8 cellular contexts compared by ENCODE assay signal in the genomic region with DNA sequence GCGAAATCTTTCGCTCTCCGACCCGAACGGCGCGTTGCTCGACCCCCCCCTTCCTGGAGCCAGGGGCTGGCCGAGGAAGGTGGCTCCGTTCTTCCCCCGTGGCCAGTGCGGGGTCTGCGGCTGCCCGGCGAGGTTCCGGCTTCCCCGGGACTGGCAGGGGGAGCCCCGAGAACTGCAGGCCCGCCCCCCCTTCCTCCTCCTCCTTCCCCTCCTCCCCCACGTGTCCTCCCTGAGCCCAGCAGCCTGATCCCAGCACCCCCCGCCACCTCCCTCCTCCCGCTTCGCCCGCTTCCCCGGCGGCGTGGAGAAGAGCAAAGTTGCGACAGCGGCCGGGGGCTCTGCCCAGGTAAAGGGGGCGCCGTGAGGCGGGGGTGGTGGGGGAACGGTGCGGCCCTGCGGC. TPM values are rescaled to one million over a fixed set of nuclear protein-coding genes. Genes with fewer than 3 reads are reported as not detected.
A peak's percentile ranks its signal among the peaks of the same experiment; 100 is the strongest.
DNase-seq lines count a peak whose midpoint lies in the region; ATAC-seq and TF ChIP-seq lines count a peak whose summit lies in the region.

No MANE protein-coding gene starts in this region.

- TF ChIP-seq POLR2A in tibial nerve (IDR thresholded peaks at IDR 0.05), result no peak

- H3K4me2 ChIP-seq in PC-3 (ENCODE audit: low read length), result no peak overlapping the region; the same call in 1 of the 2 replicates

- ATAC-seq in left lung (peak; percentile 2), GM18870 (IDR thresholded peaks at IDR 0.05; ENCODE audit: unreplicated experiment) (no peak), PC-3 (no peak)

- H3K27ac ChIP-seq in left lung (peak overlapping the region in 1 of 2 donors; percentile 8), tibial nerve (peak overlapping the region; percentile 64 to 90 (median 82)), PC-3 (ENCODE audit: low read length) (no peak overlapping the region)

- H3K27me3 ChIP-seq in left lung (no peaks in the 10 kb centered on the region), tibial nerve (no peaks in the 10 kb centered on the region), PC-3 (ENCODE audit: low read length) (no peaks in the 10 kb centered on the region)

- TF ChIP-seq CTCF in left lung (IDR thresholded peaks at IDR 0.05) (no peak), tibial nerve (IDR thresholded peaks at IDR 0.05) (no peak), PC-3 (conservative IDR thresholded peaks at IDR 0.05; ENCODE audit: low read depth, low read length) (no peak)

- POLR2A ChIA-PET in PC-3 (lab: Charles Lee; ENCODE audit: unreplicated experiment), result no interaction called here

- H2AFZ ChIP-seq in PC-3 (ENCODE audit: low read length), result no peak overlapping the region

- H3K9me3 Mint-ChIP-seq in activated T-helper 1 cell treated with anti-CD3 and anti-CD28 coated beads, Interleukin-12 subunit alpha, Interleukin-12 subunit beta, Interleukin-2, Interleukin-4 antibody, amounts not matched to agents 30 ng/mL and 10 ng/mL and 1 ng/mL, durations not matched to agents 14 hours and 24 hours and 36 hours, result no peaks in the 10 kb centered on the region

- H3K27ac Mint-ChIP-seq in activated T-helper 1 cell treated with anti-CD3 and anti-CD28 coated beads, Interleukin-12 subunit alpha, Interleukin-12 subunit beta, Interleukin-2, Interleukin-4 antibody, amounts not matched to agents 30 ng/mL and 10 ng/mL and 1 ng/mL, durations not matched to agents 14 hours and 24 hours and 36 hours, result no peak overlapping the region

- H3K9me3 ChIP-seq in left lung (no peaks in the 10 kb centered on the region), tibial nerve (no peaks in the 10 kb centered on the region), PC-3 (ENCODE audit: low read length) (no peaks in the 10 kb centered on the region)

- intact Hi-C loops in activated T-helper 1 cell treated with anti-CD3 and anti-CD28 coated beads, Interleukin-12 subunit alpha, Interleukin-12 subunit beta, Interleukin-2, Interleukin-4 antibody, amounts not matched to agents 30 ng/mL and 10 ng/mL and 1 ng/mL, durations not matched to agents 14 hours and 24 hours and 36 hours (cut with micrococcal nuclease), result loop anchor here (5.0 kb wide), 5 partner anchors 138 to 922 kb away; partner anchors contain the start of genes ENOX2, RBMX2, ZDHHC9 and ZNF280C
- intact Hi-C loops in left lung (cut with DNase I), result no loop called here
- intact Hi-C loops in PC-3 (cut with micrococcal nuclease), result no loop called here

- TF ChIP-seq EP300 in tibial nerve (IDR thresholded peaks at IDR 0.05), result no peak

- peak; percentile 25 for DNase-seq in activated T-helper 1 cell treated with Interleukin-2 at 50 U/mL for 16 hours (ENCODE audit: low read depth)
- no peak for DNase-seq in activated T-helper 1 cell treated with anti-CD3 and anti-CD28 coated beads, Interleukin-12 subunit alpha, Interleukin-12 subunit beta, Interleukin-2, Interleukin-4 antibody, amounts not matched to agents 30 ng/mL and 10 ng/mL and 1 ng/mL, durations not matched to agents 14 hours and 24 hours and 36 hours (ENCODE audit: low spot score)
- peak; percentile 33 for DNase-seq in activated naive CD4-positive, alpha-beta T cell treated with Interleukin-2 at 50 U/mL for 16 hours
- peak; percentile 46 to 77 for DNase-seq in left lung
- DNase-seq in tibial nerve (ENCODE audit: low spot score in 2 of 2), result peak in 1 of 2 donors; percentile 22
- no peak for DNase-seq in PC-3
- DNase-seq in DMS 273 treated with DMSO at 0.1 percent for 48 hours (lab: John Stamatoyannopoulos, UW), result no peak

- peaks cover 7% of the 10 kb centered on the region; the same call in 1 of the 2 replicates for H3K79me2 ChIP-seq in PC-3 (ENCODE audit: low read length)

- 0 to 60% methylated on average over 11 to 24 of the region's 36 CpGs for WGBS in tibial nerve, 2 donors

- no peaks in the 10 kb centered on the region for H4K20me1 ChIP-seq in PC-3 (ENCODE audit: low read length)

- no peak overlapping the region for H3K4me3 Mint-ChIP-seq in activated T-helper 1 cell treated with anti-CD3 and anti-CD28 coated beads, Interleukin-12 subunit alpha, Interleukin-12 subunit beta, Interleukin-2, Interleukin-4 antibody, amounts not matched to agents 30 ng/mL and 10 ng/mL and 1 ng/mL, durations not matched to agents 14 hours and 24 hours and 36 hours

- peaks cover 11% of the 10 kb centered on the region for H3K27me3 Mint-ChIP-seq in activated T-helper 1 cell treated with anti-CD3 and anti-CD28 coated beads, Interleukin-12 subunit alpha, Interleukin-12 subunit beta, Interleukin-2, Interleukin-4 antibody, amounts not matched to agents 30 ng/mL and 10 ng/mL and 1 ng/mL, durations not matched to agents 14 hours and 24 hours and 36 hours (ENCODE audit: insufficient read depth)

- no peaks in the 10 kb centered on the region for H3K9me2 ChIP-seq in PC-3 (replicated peaks; ENCODE audit: low read length)

- peaks cover 11% of the 10 kb centered on the region for H3K4me1 Mint-ChIP-seq in activated T-helper 1 cell treated with anti-CD3 and anti-CD28 coated beads, Interleukin-12 subunit alpha, Interleukin-12 subunit beta, Interleukin-2, Interleukin-4 antibody, amounts not matched to agents 30 ng/mL and 10 ng/mL and 1 ng/mL, durations not matched to agents 14 hours and 24 hours and 36 hours (ENCODE audit: low read depth)

- no peaks in the 10 kb centered on the region for H3F3A ChIP-seq in PC-3 (ENCODE audit: low read length, unreplicated experiment)

- no peaks in the 10 kb centered on the region for H3K4me1 ChIP-seq in left lung
- peaks cover 0 to 9% (median 0%) of the 10 kb centered on the region in 4 donors for H3K4me1 ChIP-seq in tibial nerve
- H3K4me1 ChIP-seq in PC-3 (ENCODE audit: insufficient read depth, low read length), result peaks cover 5% of the 10 kb centered on the region; the same call in 1 of the 2 replicates

- CTCF ChIA-PET in PC-3 (lab: Charles Lee), result no interaction called here

- no TSS peak for BruUV-seq in PC-3 (replicated peaks; lab: Mats Ljungman, UMichigan)

- H3K36me3 ChIP-seq in left lung (no peaks in the 10 kb centered on the region), tibial nerve (no peaks in the 10 kb centered on the region), PC-3 (ENCODE audit: low read depth, low read length) (no peaks in the 10 kb centered on the region)

- H3K4me3 ChIP-seq in left lung, result peak overlapping the region in 1 of 2 donors; percentile 40
- H3K4me3 ChIP-seq in tibial nerve, result peak overlapping the region in 2 of 4 donors; percentile 55
- no peak overlapping the region; the same call in 1 of the 2 replicates for H3K4me3 ChIP-seq in PC-3 (ENCODE audit: low read length)

- no peak overlapping the region for H3K9ac ChIP-seq in PC-3 (ENCODE audit: low read length)

- peaks cover 2% of the 10 kb centered on the region for H3K36me3 Mint-ChIP-seq in activated T-helper 1 cell treated with anti-CD3 and anti-CD28 coated beads, Interleukin-12 subunit alpha, Interleukin-12 subunit beta, Interleukin-2, Interleukin-4 antibody, amounts not matched to agents 30 ng/mL and 10 ng/mL and 1 ng/mL, durations not matched to agents 14 hours and 24 hours and 36 hours (ENCODE audit: low read depth)

RNA-seq across cellular contexts. Expression of gene BCORL1, which starts 2.4 kb away (rescaled TPM):
- 8.8 and 9.3 TPM in 2 replicates for total RNA-seq in activated T-helper 1 cell treated with anti-CD3 and anti-CD28 coated beads, Interleukin-12 subunit alpha, Interleukin-12 subunit beta, Interleukin-2, Interleukin-4 antibody, amounts not matched to agents 30 ng/mL and 10 ng/mL and 1 ng/mL, durations not matched to agents 14 hours and 24 hours and 36 hours
- total RNA-seq in left lung (10 to 100 TPM; 12.1 to 14.3 TPM), tibial nerve (10 to 100 TPM in 1 of 4 donors, 1 to 10 TPM in 3; 4.7 to 10.0 (median 9.0) TPM), PC-3 (2014; rRNA removed) (3.1 and 3.9 TPM in 2 replicates)

Comparison
In these comparisons a context has a peak if more than half of its experiments do, and no peak if none do; other contexts are left out.
1. DNase-seq: peak in activated T-helper 1 cell treated with Interleukin-2 at 50 U/mL for 16 hours (single experiment), activated naive CD4-positive, alpha-beta T cell treated with Interleukin-2 at 50 U/mL for 16 hours (single experiment) and left lung (2 of 2); none in activated T-helper 1 cell treated with anti-CD3 and anti-CD28 coated beads, Interleukin-12 subunit alpha, Interleukin-12 subunit beta, Interleukin-2, Interleukin-4 antibody, amounts not matched to agents 30 ng/mL and 10 ng/mL and 1 ng/mL, durations not matched to agents 14 hours and 24 hours and 36 hours (single experiment), PC-3 (single experiment) and DMS 273 treated with DMSO at 0.1 percent for 48 hours (single experiment).